23 cellular contexts compared by ENCODE assay signal in genomic region chr2:128600606-128601297, GRCh38.
DNase-seq lines count a peak whose midpoint lies in the region; ATAC-seq, FAIRE-seq and TF ChIP-seq lines count a peak whose summit lies in the region.
"Had no signal": no experiment of that assay in that cellular context is flagged by ENCODE, and none has a peak within 500 bp of the region (broad histone marks: within the 10 kb centered on the region; RNA-seq: fewer than 3 reads in every experiment).

No MANE protein-coding gene starts in this region.

- POLR2A ChIA-PET in endothelial cell of umbilical vein (lab: Charles Lee): no interaction called here

- H2BK5ac ChIP-seq in trophoblast cell (ENCODE audit: low read depth, low read length, poor library complexity): no peak overlapping the region

- H3K79me2 ChIP-seq in endothelial cell of umbilical vein (ENCODE audit: control insufficient read depth, insufficient read depth, low read length) (no peaks in the 10 kb centered on the region), trophoblast cell (ENCODE audit: control insufficient read depth, insufficient read depth, low read length, poor library complexity) (no peaks in the 10 kb centered on the region)

- H3K4me1 Mint-ChIP-seq in activated T-cell treated with anti-CD3 and anti-CD28 coated beads, Interleukin-2, amount 50 U/mL, for 24 hours (ENCODE audit: low read depth): no peaks in the 10 kb centered on the region
- H3K4me1 Mint-ChIP-seq in activated T-cell treated with anti-CD3 and anti-CD28 coated beads, Interleukin-2, amount 50 U/mL, for 4 hours (ENCODE audit: low read depth): no peaks in the 10 kb centered on the region
- H3K4me1 Mint-ChIP-seq in type B pancreatic cell (ENCODE audit: unreplicated experiment): peaks cover 5% of the 10 kb centered on the region
- H3K4me1 Mint-ChIP-seq: stimulated activated effector memory CD8-positive, alpha-beta T cell treated with anti-CD3 and anti-CD28 coated beads, Interleukin-12 subunit alpha, Interleukin-12 subunit beta, amount 100 ng/mL, for 72 hours; WTC11 had no signal

- H2AFZ ChIP-seq in endothelial cell of umbilical vein (ENCODE audit: low read depth, low read length) (no peak overlapping the region), trophoblast cell (ENCODE audit: insufficient read depth, low read length, poor library complexity) (no peak overlapping the region)

- no peak overlapping the region for H4K91ac ChIP-seq in trophoblast cell (ENCODE audit: low read depth, low read length)

- no peak for ATAC-seq in activated T-cell treated with anti-CD3 and anti-CD28 coated beads, Interleukin-2, amount 50 U/mL, for 4 hours
- ATAC-seq: stimulated activated effector memory CD8-positive, alpha-beta T cell treated with anti-CD3 and anti-CD28 coated beads, Interleukin-12 subunit alpha, Interleukin-12 subunit beta, amount 100 ng/mL, for 72 hours; WTC11 had no signal

- CTCF ChIA-PET in endothelial cell of umbilical vein (lab: Charles Lee): no interaction called here

- peak; percentile 7 for DNase-seq in activated T-cell treated with anti-CD3 and anti-CD28 coated beads, Interleukin-2, amount 50 U/mL, for 24 hours
- no peak for DNase-seq in activated T-cell treated with anti-CD3 and anti-CD28 coated beads, Interleukin-2, amount 50 U/mL, for 4 hours
- peak; percentile 45 for DNase-seq in Jurkat, Clone E6-1 (ENCODE audit: low read depth, low spot score)
- no peak for DNase-seq in endothelial cell of umbilical vein (ENCODE audit: low read depth, low spot score)
- DNase-seq in trophoblast cell: no peak
- no peak for DNase-seq in type B pancreatic cell (ENCODE audit: extremely low spot score, unreplicated experiment)
- DNase-seq in ACHN: no peak
- no peak for DNase-seq in hypothalamus (lab: John Stamatoyannopoulos, UW)
- DNase-seq: activated naive CD4-positive, alpha-beta T cell; amygdala; C1 segment of cervical spinal cord; cortex of kidney; mesenchymal stem cell; NCI-H1092 treated with DMSO at 0.1 percent for 48 hours; NCI-H1930; occipital lobe; small intestine; stimulated activated CD4-positive, alpha-beta T cell treated with anti-CD3 and anti-CD28 coated beads, Interleukin-2, amount 100 ng/mL, for 24 hours had no signal

- H3K36me3 Mint-ChIP-seq in activated T-cell treated with anti-CD3 and anti-CD28 coated beads, Interleukin-2, amount 50 U/mL, for 24 hours (ENCODE audit: low read depth): no peaks in the 10 kb centered on the region
- no peaks in the 10 kb centered on the region for H3K36me3 Mint-ChIP-seq in activated T-cell treated with anti-CD3 and anti-CD28 coated beads, Interleukin-2, amount 50 U/mL, for 4 hours (ENCODE audit: insufficient read depth)
- H3K36me3 Mint-ChIP-seq in type B pancreatic cell: no peaks in the 10 kb centered on the region
- H3K36me3 Mint-ChIP-seq: activated CD4-positive, alpha-beta memory T cell treated with anti-CD3 and anti-CD28 coated beads for 36 hours; stimulated activated effector memory CD8-positive, alpha-beta T cell treated with anti-CD3 and anti-CD28 coated beads, Interleukin-12 subunit alpha, Interleukin-12 subunit beta, amount 100 ng/mL, for 72 hours; WTC11 had no signal

- no peak overlapping the region for H3K23ac ChIP-seq in trophoblast cell (ENCODE audit: low read length)

- no peak overlapping the region for H2AK5ac ChIP-seq in trophoblast cell (ENCODE audit: low read length)

- no peaks in the 10 kb centered on the region for H3K27me3 ChIP-seq in endothelial cell of umbilical vein (ENCODE audit: control insufficient read depth in 2 of 2, insufficient read depth in 2 of 2, low read length in 2 of 2)
- H3K27me3 ChIP-seq in trophoblast cell (ENCODE audit: insufficient read depth, low read length): no peaks in the 10 kb centered on the region

- no peak for FAIRE-seq in endothelial cell of umbilical vein (lab: Jason Lieb, UNC)
- FAIRE-seq: GM12891, small intestine had no signal

- no peak overlapping the region for H4K8ac ChIP-seq in trophoblast cell (ENCODE audit: low read depth, low read length)

- H3K18ac ChIP-seq in trophoblast cell (ENCODE audit: low read length): no peak overlapping the region

- H3K4me2 ChIP-seq in endothelial cell of umbilical vein (ENCODE audit: insufficient read depth, low read length): no peak overlapping the region
- no peak overlapping the region for H3K4me2 ChIP-seq in trophoblast cell (ENCODE audit: low read length)

- H3K9me1 ChIP-seq in endothelial cell of umbilical vein (replicated peaks; ENCODE audit: control insufficient read depth, extremely low read depth, insufficient read depth, low read length): no peaks in the 10 kb centered on the region

- in situ Hi-C loops in ACHN (cut with HindIII; ENCODE audit: low pct_ligation_motif_present, low pct_unique_long_range_greater_than_20kb, low sequenced_read_pairs): no loop called here

- H3K9me3 Mint-ChIP-seq in activated T-cell treated with anti-CD3 and anti-CD28 coated beads, Interleukin-2, amount 50 U/mL, for 24 hours: no peaks in the 10 kb centered on the region
- H3K9me3 Mint-ChIP-seq in activated T-cell treated with anti-CD3 and anti-CD28 coated beads, Interleukin-2, amount 50 U/mL, for 4 hours: no peaks in the 10 kb centered on the region
- H3K9me3 Mint-ChIP-seq in type B pancreatic cell: no peaks in the 10 kb centered on the region
- H3K9me3 Mint-ChIP-seq: activated CD4-positive, alpha-beta memory T cell treated with anti-CD3 and anti-CD28 coated beads for 36 hours; stimulated activated effector memory CD8-positive, alpha-beta T cell treated with anti-CD3 and anti-CD28 coated beads, Interleukin-12 subunit alpha, Interleukin-12 subunit beta, amount 100 ng/mL, for 72 hours; WTC11 had no signal

- TF ChIP-seq POLR2A in endothelial cell of umbilical vein (IDR thresholded peaks at IDR 0.05; ENCODE audit: low read depth, low read length): no peak

- no peak overlapping the region for H2BK12ac ChIP-seq in trophoblast cell (ENCODE audit: low read length)

- no peak overlapping the region for H3K27ac Mint-ChIP-seq in activated T-cell treated with anti-CD3 and anti-CD28 coated beads, Interleukin-2, amount 50 U/mL, for 24 hours
- no peak overlapping the region for H3K27ac Mint-ChIP-seq in type B pancreatic cell
- H3K27ac Mint-ChIP-seq: activated CD4-positive, alpha-beta memory T cell treated with anti-CD3 and anti-CD28 coated beads for 36 hours; stimulated activated effector memory CD8-positive, alpha-beta T cell treated with anti-CD3 and anti-CD28 coated beads, Interleukin-12 subunit alpha, Interleukin-12 subunit beta, amount 100 ng/mL, for 72 hours; WTC11 had no signal

- no peak overlapping the region for H3K4me3 ChIP-seq in Jurkat, Clone E6-1 (ENCODE audit: low read length)
- H3K4me3 ChIP-seq in endothelial cell of umbilical vein (replicated peaks in 1 of 3; ENCODE audit: insufficient read depth in 1 of 3, low read depth in 1 of 3, low read length in 3 of 3) (no peak overlapping the region), trophoblast cell (ENCODE audit: low read depth, low read length) (peak overlapping the region; percentile 6)
- H3K4me3 ChIP-seq: cardiac muscle cell had no signal

- TF ChIP-seq CTCF in endothelial cell of umbilical vein (IDR thresholded peaks at IDR 0.05; ENCODE audit: extremely low read depth in 1 of 2, insufficient read depth in 1 of 2, low read depth in 1 of 2, low read length in 2 of 2) (no peak), type B pancreatic cell (conservative IDR thresholded peaks at IDR 0.05) (no peak)

- H3K36me3 ChIP-seq in endothelial cell of umbilical vein (ENCODE audit: control insufficient read depth in 2 of 2, extremely low read depth in 1 of 2, insufficient read depth in 2 of 2, low read length in 2 of 2): no peaks in the 10 kb centered on the region
- no peaks in the 10 kb centered on the region for H3K36me3 ChIP-seq in trophoblast cell (ENCODE audit: control insufficient read depth in 1 of 2, insufficient read depth in 2 of 2, low read length in 2 of 2)
- H3K36me3 ChIP-seq: cardiac muscle cell had no signal

- H3K4me1 ChIP-seq in endothelial cell of umbilical vein (ENCODE audit: control insufficient read depth, extremely low read depth, insufficient read depth, low read length): no peaks in the 10 kb centered on the region
- H3K4me1 ChIP-seq in trophoblast cell (ENCODE audit: control insufficient read depth in 1 of 2, insufficient read depth in 2 of 2, low read length in 2 of 2): no peaks in the 10 kb centered on the region

- H3K9me3 ChIP-seq in endothelial cell of umbilical vein (replicated peaks; ENCODE audit: control insufficient read depth, insufficient read depth, low read length) (no peaks in the 10 kb centered on the region), trophoblast cell (ENCODE audit: insufficient read depth, low read depth, low read length) (peaks cover 4% of the 10 kb centered on the region)

- no peaks in the 10 kb centered on the region for H3K79me1 ChIP-seq in trophoblast cell (ENCODE audit: low read length)

- BruUV-seq in endothelial cell of umbilical vein (replicated peaks; lab: Mats Ljungman, UMichigan): no TSS peak

- no peak overlapping the region for H3K14ac ChIP-seq in trophoblast cell (ENCODE audit: low read length)

- H4K12ac ChIP-seq in trophoblast cell (ENCODE audit: low read depth, low read length): no peak overlapping the region

- H3K27ac ChIP-seq in endothelial cell of umbilical vein (ENCODE audit: insufficient read depth, low read depth, low read length) (no peak overlapping the region), trophoblast cell (ENCODE audit: low read depth, low read length) (no peak overlapping the region)
- H3K27ac ChIP-seq: cardiac muscle cell had no signal

- WGBS in trophoblast cell (ENCODE audit: extremely low coverage, insufficient coverage, insufficient read length): no CpG with 5 or more reads among the region's 15 CpGs

- H3K4ac ChIP-seq in trophoblast cell (ENCODE audit: low read depth, low read length): no peak overlapping the region

- dilution Hi-C loops in endothelial cell of umbilical vein (cut with MboI; ENCODE audit: extremely low pct_ligation_motif_present, low sequenced_read_pairs): no loop called here

- intact Hi-C loops in endothelial cell of umbilical vein (cut with micrococcal nuclease): no loop called here

- no peak overlapping the region for H3K9ac ChIP-seq in endothelial cell of umbilical vein (replicated peaks; ENCODE audit: extremely low read depth, insufficient read depth, low read length)
- no peak overlapping the region for H3K9ac ChIP-seq in trophoblast cell (ENCODE audit: low read length)

- no peaks in the 10 kb centered on the region for H4K20me1 ChIP-seq in endothelial cell of umbilical vein (replicated peaks; ENCODE audit: control insufficient read depth, extremely low read depth, insufficient read depth, low read length)

- no peak overlapping the region for H2BK120ac ChIP-seq in trophoblast cell (ENCODE audit: insufficient read depth, low read length, poor library complexity)

- H3K27me3 Mint-ChIP-seq in activated T-cell treated with anti-CD3 and anti-CD28 coated beads, Interleukin-2, amount 50 U/mL, for 24 hours: no peaks in the 10 kb centered on the region
- H3K27me3 Mint-ChIP-seq in activated T-cell treated with anti-CD3 and anti-CD28 coated beads, Interleukin-2, amount 50 U/mL, for 4 hours (ENCODE audit: low read depth): no peaks in the 10 kb centered on the region
- H3K27me3 Mint-ChIP-seq in type B pancreatic cell: no peaks in the 10 kb centered on the region
- H3K27me3 Mint-ChIP-seq: activated CD4-positive, alpha-beta memory T cell treated with anti-CD3 and anti-CD28 coated beads for 36 hours had no signal

- no peak overlapping the region for H3K4me3 Mint-ChIP-seq in activated T-cell treated with anti-CD3 and anti-CD28 coated beads, Interleukin-2, amount 50 U/mL, for 24 hours
- no peak overlapping the region for H3K4me3 Mint-ChIP-seq in activated T-cell treated with anti-CD3 and anti-CD28 coated beads, Interleukin-2, amount 50 U/mL, for 4 hours
- no peak overlapping the region for H3K4me3 Mint-ChIP-seq in type B pancreatic cell
- H3K4me3 Mint-ChIP-seq: activated CD4-positive, alpha-beta memory T cell treated with anti-CD3 and anti-CD28 coated beads for 36 hours; stimulated activated effector memory CD8-positive, alpha-beta T cell treated with anti-CD3 and anti-CD28 coated beads, Interleukin-12 subunit alpha, Interleukin-12 subunit beta, amount 100 ng/mL, for 72 hours; WTC11 had no signal

Comparison
In these comparisons a context has a peak if more than half of its experiments do, and no peak if none do; other contexts are left out.
1. DNase-seq: peak in activated T-cell treated with anti-CD3 and anti-CD28 coated beads, Interleukin-2, amount 50 U/mL, for 24 hours (single experiment) and Jurkat, Clone E6-1 (single experiment); none in activated T-cell treated with anti-CD3 and anti-CD28 coated beads, Interleukin-2, amount 50 U/mL, for 4 hours (single experiment), endothelial cell of umbilical vein (single experiment), trophoblast cell (0 of 2), type B pancreatic cell (single experiment), ACHN (single experiment) and hypothalamus (0 of 51).